11 cellular contexts compared by ENCODE assay signal in the genomic region with DNA sequence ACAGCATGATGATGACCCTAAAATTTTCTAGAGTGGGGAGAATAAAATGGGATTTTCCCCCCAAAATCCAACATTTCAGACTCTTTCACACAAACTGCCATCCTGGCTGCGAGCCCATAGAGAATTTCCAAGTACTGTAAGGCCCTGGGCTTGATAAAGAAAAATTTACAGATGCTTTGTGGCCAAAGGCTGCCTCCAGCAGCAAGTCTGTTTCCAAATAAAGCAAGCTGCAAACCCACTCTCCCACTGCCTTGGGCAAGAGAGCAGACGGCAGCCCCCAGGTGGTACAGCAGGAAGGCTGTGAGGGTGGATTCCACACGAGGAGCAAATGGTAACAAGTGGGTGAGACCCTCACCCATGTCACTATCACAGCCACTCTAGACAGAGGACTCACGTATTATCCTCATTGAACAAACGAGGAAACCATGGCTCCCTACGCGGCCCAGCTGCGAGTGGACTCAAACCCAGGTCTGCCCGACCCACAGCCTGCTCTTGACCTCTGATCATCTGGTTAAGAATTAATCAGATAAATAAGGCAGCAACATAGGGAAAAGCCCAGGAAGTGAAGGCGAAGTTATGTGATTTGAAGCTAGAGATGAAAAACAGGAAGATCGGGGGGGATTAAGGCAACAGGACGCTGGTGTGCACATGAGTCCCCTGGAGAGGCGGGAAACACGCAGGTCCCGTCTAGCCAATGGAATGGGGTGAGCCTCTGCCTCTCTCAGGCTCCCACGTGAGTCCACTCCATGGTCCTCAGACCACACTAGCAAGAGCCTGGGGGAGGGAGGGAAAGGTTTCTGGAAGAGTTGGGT. TPM values are rescaled to one million over a fixed set of nuclear protein-coding genes. Genes with fewer than 3 reads are reported as not detected.
DNase-seq lines count a peak whose midpoint lies in the region; ATAC-seq, FAIRE-seq and TF ChIP-seq lines count a peak whose summit lies in the region.
"Had no signal": no experiment of that assay in that cellular context is flagged by ENCODE, and none has a peak within 500 bp of the region (broad histone marks: within the 10 kb centered on the region; RNA-seq: fewer than 3 reads in every experiment).

No MANE protein-coding gene starts in this region.

- H3K4me3 ChIP-seq in fibroblast of villous mesenchyme (ENCODE audit: low read depth, low read length) (no peak overlapping the region), small intestine (ENCODE audit: low read depth in 1 of 2, low read length in 2 of 2) (no peak overlapping the region)
- H3K4me3 ChIP-seq: tibial artery had no signal

- ATAC-seq in activated CD8-positive, alpha-beta T cell treated with anti-CD3 and anti-CD28 coated beads, Interleukin-2, amount 10 ng/mL, durations not matched to agents 7 days and 5 days, result peak; percentile 32
- no peak for ATAC-seq in activated CD8-positive, alpha-beta T cell treated with anti-CD3 and anti-CD28 coated beads for 36 hours
- no peak for ATAC-seq in activated T-cell treated with anti-CD3 and anti-CD28 coated beads, Interleukin-2, amount 50 U/mL, for 4 hours
- no peak for ATAC-seq in GM19397 (IDR thresholded peaks at IDR 0.05; ENCODE audit: unreplicated experiment)

- H3K4me1 ChIP-seq in small intestine (ENCODE audit: control insufficient read depth in 2 of 2, insufficient read depth in 1 of 2, low read depth in 1 of 2, low read length in 1 of 2), result peaks cover 2 to 6% of the 10 kb centered on the region in 2 donors
- H3K4me1 ChIP-seq: tibial artery had no signal

- H3K27me3 ChIP-seq in small intestine (ENCODE audit: control insufficient read depth in 2 of 2, insufficient read depth in 2 of 2, low read length in 2 of 2), result no peaks in the 10 kb centered on the region
- H3K27me3 ChIP-seq: tibial artery had no signal

- no peak for FAIRE-seq in small intestine (lab: Jason Lieb, UNC)

- no peaks in the 10 kb centered on the region for H3K36me3 ChIP-seq in small intestine (ENCODE audit: control insufficient read depth in 2 of 2, insufficient read depth in 2 of 2, low read length in 2 of 2)

- 18 to 59% (median 35%) methylated on average over 16 of the region's 16 CpGs for WGBS in small intestine, 3 donors

- intact Hi-C loops in activated CD8-positive, alpha-beta T cell treated with anti-CD3 and anti-CD28 coated beads for 36 hours (cut with micrococcal nuclease), result no loop called here

- peaks cover 33% of the 10 kb centered on the region for H3K27me3 Mint-ChIP-seq in activated CD8-positive, alpha-beta T cell treated with anti-CD3 and anti-CD28 coated beads, Interleukin-2, amount 10 ng/mL, durations not matched to agents 7 days and 5 days (ENCODE audit: low read depth)
- no peaks in the 10 kb centered on the region for H3K27me3 Mint-ChIP-seq in activated CD8-positive, alpha-beta T cell treated with anti-CD3 and anti-CD28 coated beads for 36 hours
- no peaks in the 10 kb centered on the region for H3K27me3 Mint-ChIP-seq in activated T-cell treated with anti-CD3 and anti-CD28 coated beads, Interleukin-2, amount 50 U/mL, for 4 hours (ENCODE audit: low read depth)

- H3K9me3 Mint-ChIP-seq in activated CD8-positive, alpha-beta T cell treated with anti-CD3 and anti-CD28 coated beads, Interleukin-2, amount 10 ng/mL, durations not matched to agents 7 days and 5 days (ENCODE audit: insufficient read depth), result no peaks in the 10 kb centered on the region
- no peaks in the 10 kb centered on the region for H3K9me3 Mint-ChIP-seq in activated CD8-positive, alpha-beta T cell treated with anti-CD3 and anti-CD28 coated beads for 36 hours
- no peaks in the 10 kb centered on the region for H3K9me3 Mint-ChIP-seq in activated T-cell treated with anti-CD3 and anti-CD28 coated beads, Interleukin-2, amount 50 U/mL, for 4 hours

- TF ChIP-seq CTCF in activated CD8-positive, alpha-beta T cell treated with anti-CD3 and anti-CD28 coated beads for 36 hours (IDR thresholded peaks at IDR 0.05), result no peak
- TF ChIP-seq CTCF in fibroblast of villous mesenchyme (IDR thresholded peaks at IDR 0.05; ENCODE audit: insufficient read depth, low read depth, low read length), result no peak

- no peaks in the 10 kb centered on the region for H3K9me3 ChIP-seq in small intestine (ENCODE audit: control insufficient read depth, low read depth)
- H3K9me3 ChIP-seq: tibial artery had no signal

- H3K36me3 Mint-ChIP-seq in activated CD8-positive, alpha-beta T cell treated with anti-CD3 and anti-CD28 coated beads, Interleukin-2, amount 10 ng/mL, durations not matched to agents 7 days and 5 days (ENCODE audit: low read depth), result no peaks in the 10 kb centered on the region
- H3K36me3 Mint-ChIP-seq in activated CD8-positive, alpha-beta T cell treated with anti-CD3 and anti-CD28 coated beads for 36 hours (ENCODE audit: low read depth), result no peaks in the 10 kb centered on the region
- H3K36me3 Mint-ChIP-seq in activated T-cell treated with anti-CD3 and anti-CD28 coated beads, Interleukin-2, amount 50 U/mL, for 4 hours (ENCODE audit: insufficient read depth), result peaks cover 6% of the 10 kb centered on the region

- peak overlapping the region; percentile 72 for H3K27ac Mint-ChIP-seq in activated CD8-positive, alpha-beta T cell treated with anti-CD3 and anti-CD28 coated beads, Interleukin-2, amount 10 ng/mL, durations not matched to agents 7 days and 5 days
- no peak overlapping the region for H3K27ac Mint-ChIP-seq in activated CD8-positive, alpha-beta T cell treated with anti-CD3 and anti-CD28 coated beads for 36 hours

- peaks cover 25% of the 10 kb centered on the region for H3K4me1 Mint-ChIP-seq in activated CD8-positive, alpha-beta T cell treated with anti-CD3 and anti-CD28 coated beads, Interleukin-2, amount 10 ng/mL, durations not matched to agents 7 days and 5 days (ENCODE audit: low read depth)
- H3K4me1 Mint-ChIP-seq in activated CD8-positive, alpha-beta T cell treated with anti-CD3 and anti-CD28 coated beads for 36 hours (ENCODE audit: low read depth), result peaks cover 22% of the 10 kb centered on the region
- peaks cover 40% of the 10 kb centered on the region for H3K4me1 Mint-ChIP-seq in activated T-cell treated with anti-CD3 and anti-CD28 coated beads, Interleukin-2, amount 50 U/mL, for 4 hours (ENCODE audit: low read depth)

- no peak for DNase-seq in activated CD8-positive, alpha-beta T cell treated with anti-CD3 and anti-CD28 coated beads, Interleukin-2, amount 10 ng/mL, durations not matched to agents 7 days and 5 days
- DNase-seq in activated CD8-positive, alpha-beta T cell treated with anti-CD3 and anti-CD28 coated beads for 36 hours, result no peak
- DNase-seq in activated T-cell treated with anti-CD3 and anti-CD28 coated beads, Interleukin-2, amount 50 U/mL, for 4 hours, result no peak
- peak; percentile 10 for DNase-seq in fibroblast of villous mesenchyme (ENCODE audit: low read depth)
- peak; percentile 67 for DNase-seq in small intestine
- no peak for DNase-seq in mucosa of gallbladder (ENCODE audit: low spot score)
- DNase-seq in central memory CD4-positive, alpha-beta T cell, result no peak
- DNase-seq: NCI-H2227 treated with DMSO at 0.1 percent for 48 hours had no signal

- H3K27ac ChIP-seq in small intestine (ENCODE audit: low read depth in 1 of 2, low read length in 1 of 2), result no peak overlapping the region
- H3K27ac ChIP-seq: parathyroid adenoma, tibial artery had no signal

- CTCF ChIA-PET in activated CD8-positive, alpha-beta T cell treated with anti-CD3 and anti-CD28 coated beads, Interleukin-2, amount 10 ng/mL, durations not matched to agents 7 days and 5 days (lab: Charles Lee), result no interaction called here
- CTCF ChIA-PET in activated CD8-positive, alpha-beta T cell treated with anti-CD3 and anti-CD28 coated beads for 36 hours (lab: Charles Lee), result no interaction called here

- H3K4me3 Mint-ChIP-seq in activated CD8-positive, alpha-beta T cell treated with anti-CD3 and anti-CD28 coated beads, Interleukin-2, amount 10 ng/mL, durations not matched to agents 7 days and 5 days, result peak overlapping the region; percentile 58
- H3K4me3 Mint-ChIP-seq in activated CD8-positive, alpha-beta T cell treated with anti-CD3 and anti-CD28 coated beads for 36 hours, result no peak overlapping the region
- H3K4me3 Mint-ChIP-seq in activated T-cell treated with anti-CD3 and anti-CD28 coated beads, Interleukin-2, amount 50 U/mL, for 4 hours, result peak overlapping the region; percentile 9

- POLR2A ChIA-PET in activated CD8-positive, alpha-beta T cell treated with anti-CD3 and anti-CD28 coated beads, Interleukin-2, amount 10 ng/mL, durations not matched to agents 7 days and 5 days (lab: Charles Lee), result interaction anchor here (0.6 kb wide), 1 partner anchor 425 kb away, joined by 3 read pairs; no protein-coding TSS in a partner anchor
- POLR2A ChIA-PET in activated CD8-positive, alpha-beta T cell treated with anti-CD3 and anti-CD28 coated beads for 36 hours (lab: Charles Lee), result interaction anchor here (2.0 kb wide), 1 partner anchor 31 kb away, joined by 4 read pairs; no protein-coding TSS in a partner anchor

RNA-seq across cellular contexts. Expression of a gene that starts 37.4 kb away (rescaled TPM):
- 1 to 10 TPM; 4.7 to 5.3 TPM for total RNA-seq in activated CD8-positive, alpha-beta T cell treated with anti-CD3 and anti-CD28 coated beads, Interleukin-2, amount 10 ng/mL, durations not matched to agents 7 days and 5 days
- 1 to 10 TPM in 1 of 2 experiments, under 1 TPM in 1; 0.69 to 1.0 TPM for total RNA-seq in activated CD8-positive, alpha-beta T cell treated with anti-CD3 and anti-CD28 coated beads for 36 hours
- 10 to 100 TPM in 2 of 3 donors, 1 to 10 TPM in 1; 8.4 to 13.4 (median 11.9) TPM for total RNA-seq in activated T-cell treated with anti-CD3 and anti-CD28 coated beads, Interleukin-2, amount 50 U/mL, for 4 hours
- 1.3 and 1.9 TPM in 2 replicates for total RNA-seq in fibroblast of villous mesenchyme
- 1 to 10 TPM in 2 of 3 donors, under 1 TPM in 1; 0.89 to 9.9 (median 2.2) TPM for polyA plus RNA-seq in small intestine
- total RNA-seq in mucosa of gallbladder, result 14.4 TPM

Comparison
In these comparisons a context has a peak if more than half of its experiments do, and no peak if none do; other contexts are left out.
1. DNase-seq: peak in fibroblast of villous mesenchyme (single experiment) and small intestine (single experiment); none in activated CD8-positive, alpha-beta T cell treated with anti-CD3 and anti-CD28 coated beads, Interleukin-2, amount 10 ng/mL, durations not matched to agents 7 days and 5 days (single experiment), activated CD8-positive, alpha-beta T cell treated with anti-CD3 and anti-CD28 coated beads for 36 hours (single experiment), activated T-cell treated with anti-CD3 and anti-CD28 coated beads, Interleukin-2, amount 50 U/mL, for 4 hours (single experiment), mucosa of gallbladder (single experiment) and central memory CD4-positive, alpha-beta T cell (single experiment).